ENCODE assay signal across 9 cellular contexts in the genomic region with DNA sequence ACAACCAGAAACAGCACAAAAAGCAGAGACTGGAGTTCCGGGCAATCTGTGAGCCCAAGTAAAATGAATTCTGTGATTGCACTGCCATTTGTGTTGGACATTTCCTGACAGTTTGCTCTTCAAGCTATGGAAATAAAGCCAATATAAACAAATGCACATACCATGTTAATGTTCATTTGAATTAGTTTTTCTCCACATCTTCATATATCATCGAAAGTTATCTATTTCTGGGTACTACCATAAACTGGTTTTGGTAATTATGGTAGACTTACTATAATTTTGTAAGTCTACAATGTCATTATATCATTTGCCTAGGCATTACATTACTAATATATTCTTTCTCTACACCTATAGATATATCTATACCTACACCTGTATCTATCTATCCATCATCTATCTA. TPM values are rescaled to one million over a fixed set of nuclear protein-coding genes. Genes with fewer than 3 reads are reported as not detected.
"Had no signal": no experiment of that assay in that cellular context is flagged by ENCODE, and none has a peak within 500 bp of the region (broad histone marks: within the 10 kb centered on the region; RNA-seq: fewer than 3 reads in every experiment).

OR5M11 (minus strand) TSS at position 101 of the 400 bp plus-strand sequence; CDS start at position 101, 0 bp downstream.

- ATAC-seq: GM12878 had no signal

- DNase-seq: GDM1, GF-D8 had no signal

- H3K4me3 ChIP-seq: GM12878 had no signal

- FAIRE-seq: G401.6, GM12878, GM12891, GM12892, GM18507, GM19239 had no signal

RNA-seq across cellular contexts. Expression of gene OR5M11, which starts in this region (rescaled TPM):
- total RNA-seq: G401, GM12878 had no signal
- polyA plus RNA-seq: GM12878 had no signal
